19 cellular contexts compared by ENCODE assay signal in genomic region chr10:75648186-75648761, GRCh38.
DNase-seq lines count a peak whose midpoint lies in the region; ATAC-seq and TF ChIP-seq lines count a peak whose summit lies in the region.
"Had no signal": no experiment of that assay in that cellular context is flagged by ENCODE, and none has a peak within 500 bp of the region (broad histone marks: within the 10 kb centered on the region; RNA-seq: fewer than 3 reads in every experiment).

No MANE protein-coding gene starts in this region.

- peaks cover 7% of the 10 kb centered on the region for H3K9me3 Mint-ChIP-seq in nephron progenitor cell

- no peaks in the 10 kb centered on the region for H3K36me3 ChIP-seq in HEK293 (ENCODE audit: control insufficient read depth in 2 of 2, insufficient read depth in 1 of 2, low read length in 2 of 2)
- H3K36me3 ChIP-seq: BLaER1 treated with 17β-estradiol and CSF1 and Interleukin-3, amounts not matched to agents 10 nM and 100 nM; HAP-1; SJCRH30 had no signal

- peak overlapping the region; percentile 31 for H3K27ac Mint-ChIP-seq in nephron progenitor cell
- H3K27ac Mint-ChIP-seq: CD8-positive, alpha-beta memory T cell had no signal

- peaks cover 14% of the 10 kb centered on the region for H3K4me1 ChIP-seq in HEK293 (ENCODE audit: control insufficient read depth, insufficient read depth, low read length)
- H3K4me1 ChIP-seq: HAP-1, SJCRH30 had no signal

- peaks cover 4% of the 10 kb centered on the region for H3K27me3 Mint-ChIP-seq in nephron progenitor cell (ENCODE audit: low read depth, poor library complexity)

- peak; percentile 30 for DNase-seq in SKM-1 (lab: John Stamatoyannopoulos, UW; ENCODE audit: unreplicated experiment)
- DNase-seq in nephron progenitor cell: no peak
- no peak for DNase-seq in activated effector memory CD4-positive, alpha-beta T cell treated with anti-CD3 and anti-CD28 coated beads, Interleukin-2, amount 50 U/mL, for 16 hours
- DNase-seq in C1 segment of cervical spinal cord (lab: John Stamatoyannopoulos, UW): no peak
- DNase-seq: CD8-positive, alpha-beta memory T cell; GM23248; NCI-H1048; NCI-H1436 treated with DMSO at 0.1 percent for 48 hours; NCI-H2029; NCI-H510A; NCI-H82; SJCRH30; SW 1271; T-helper 2 cell had no signal

- peak; percentile 24 for ATAC-seq in GM18907 (IDR thresholded peaks at IDR 0.05; ENCODE audit: unreplicated experiment)
- ATAC-seq in GM19395 (IDR thresholded peaks at IDR 0.05; ENCODE audit: unreplicated experiment): no peak

- H3K9me3 ChIP-seq in HEK293 (ENCODE audit: control insufficient read depth, insufficient read depth, low read depth, low read length): no peaks in the 10 kb centered on the region
- H3K9me3 ChIP-seq: BLaER1 treated with 17β-estradiol and CSF1 and Interleukin-3, amounts not matched to agents 10 nM and 100 nM; HAP-1; SJCRH30 had no signal

- CTCF ChIA-PET in HEK293 (lab: Yijun Ruan, JAX): interaction anchor here (0.6 kb wide), 1 partner anchor 22 kb away, joined by 3 read pairs; no protein-coding TSS in a partner anchor

- no peak overlapping the region for H3K27ac ChIP-seq in HEK293 (ENCODE audit: extremely low read depth, low read depth, low read length)
- H3K27ac ChIP-seq: BLaER1 treated with 17β-estradiol and CSF1 and Interleukin-3, amounts not matched to agents 10 nM and 100 nM; GM23248; SJCRH30 had no signal

- H3K4me3 ChIP-seq in HEK293 (ENCODE audit: low read depth, low read length): no peak overlapping the region
- H3K4me3 ChIP-seq: BLaER1 treated with 17β-estradiol and CSF1 and Interleukin-3, amounts not matched to agents 10 nM and 100 nM; GM23248; HAP-1; SJCRH30 had no signal

- TF ChIP-seq CTCF in HEK293 (tag by site-specific recombination; IDR thresholded peaks at IDR 0.05) (no peak), nephron progenitor cell (IDR thresholded peaks at IDR 0.05) (no peak)

- peaks cover 11% of the 10 kb centered on the region for H3K36me3 Mint-ChIP-seq in nephron progenitor cell (ENCODE audit: low read depth)
- H3K36me3 Mint-ChIP-seq: CD8-positive, alpha-beta memory T cell had no signal

- H3K4me3 Mint-ChIP-seq in nephron progenitor cell: no peak overlapping the region
- H3K4me3 Mint-ChIP-seq: CD8-positive, alpha-beta memory T cell had no signal

- peaks cover 94% of the 10 kb centered on the region for H3K4me1 Mint-ChIP-seq in nephron progenitor cell
- H3K4me1 Mint-ChIP-seq: CD8-positive, alpha-beta memory T cell had no signal

- POLR2A ChIA-PET in HEK293 (lab: Yijun Ruan, JAX): no interaction called here

TF ChIP-seq in HEK293, 187 proteins besides CTCF, POLR2A, EP300 and RAD21:
- TF ChIP-seq ZNF768 (tag by site-specific recombination; IDR thresholded peaks at IDR 0.05) (no peak), SP7 (tag by site-specific recombination; IDR thresholded peaks at IDR 0.05) (0 out of 2 replicates have a peak, but pooled peaks have one; percentile 14), ZNF626 (tag by site-specific recombination; IDR thresholded peaks at IDR 0.05) (no peak), TRIM28 (IDR thresholded peaks at IDR 0.05; ENCODE audit: borderline replicate concordance, low read length) (peak; percentile 87), ZNF324 (tag by site-specific recombination; IDR thresholded peaks at IDR 0.05) (no peak), ZNF513 (tag by site-specific recombination; IDR thresholded peaks at IDR 0.05) (no peak), ZNF239 (tag by site-specific recombination; IDR thresholded peaks at IDR 0.05) (no peak)
